8 cellular contexts compared by ENCODE assay signal in genomic region chr3:138348950-138349739, GRCh38. TPM values are rescaled to one million over a fixed set of nuclear protein-coding genes. Genes with fewer than 3 reads are reported as not detected.
DNase-seq lines count a peak whose midpoint lies in the region; ATAC-seq and TF ChIP-seq lines count a peak whose summit lies in the region.

No MANE protein-coding gene starts in this region.

- peaks cover 3% of the 10 kb centered on the region for H3K4me1 ChIP-seq in mucosa of descending colon (ENCODE audit: low read depth)

- ATAC-seq in mucosa of descending colon (peak; percentile 13), GM21423 (IDR thresholded peaks at IDR 0.05; ENCODE audit: unreplicated experiment) (no peak)

- H3K4me3 ChIP-seq in dorsolateral prefrontal cortex (peak overlapping the region; percentile 55 to 95 (median 81)), mucosa of descending colon (peak overlapping the region; percentile 36)

- TF ChIP-seq CTCF in dorsolateral prefrontal cortex (IDR thresholded peaks at IDR 0.05 in 54 of 56, conservative IDR thresholded peaks at IDR 0.05 in 2 of 56; ENCODE audit: low read depth in 1 of 56, partially characterized antibody in 56 of 56), result no peak
- no peak for TF ChIP-seq CTCF in mucosa of descending colon (IDR thresholded peaks at IDR 0.05)

- H3K9me3 ChIP-seq in mucosa of descending colon, result no peaks in the 10 kb centered on the region

- no peaks in the 10 kb centered on the region for H3K36me3 ChIP-seq in mucosa of descending colon (ENCODE audit: low read depth)

- intact Hi-C loops in dorsolateral prefrontal cortex (cut with DNase I) (loop anchor here (2.0 to 5.0 kb wide), 3 partner anchors 34 to 68 kb away; no protein-coding TSS in a partner anchor), mucosa of descending colon (cut with DNase I, micrococcal nuclease) (no loop called here)

- DNase-seq in ELR (ENCODE audit: low read depth), result peak; percentile 37
- peak; percentile 24 for DNase-seq in NCI-H69 (lab: John Stamatoyannopoulos, UW)
- peak in 1 of 10 donors; percentile 53 for DNase-seq in dorsolateral prefrontal cortex
- DNase-seq in mucosa of descending colon, result peak in 1 of 3 donors; percentile 9
- no peak for DNase-seq in NCI-H2081 treated with DMSO at 0.1 percent for 48 hours (lab: John Stamatoyannopoulos, UW)
- no peak for DNase-seq in GOT3 (lab: John Stamatoyannopoulos, UW)
- DNase-seq in 8988T, result no peak

- no peaks in the 10 kb centered on the region for H3K27me3 ChIP-seq in dorsolateral prefrontal cortex

- peak overlapping the region; percentile 22 to 97 (median 92) for H3K27ac ChIP-seq in dorsolateral prefrontal cortex

RNA-seq across cellular contexts. Expression of gene MRAS, which starts 0.8 kb away (rescaled TPM):
- total RNA-seq in dorsolateral prefrontal cortex (100 to 1,000 TPM in 118 of 120 experiments, 10 to 100 TPM in 2; 92.4 to 559 (median 198) TPM), mucosa of descending colon (10 to 100 TPM in 1 of 3 donors, 1 to 10 TPM in 2; 2.5 to 37.6 (median 4.6) TPM)

RNA-seq across cellular contexts. Expression of gene NME9, which starts 19.5 kb away (rescaled TPM):
- total RNA-seq in dorsolateral prefrontal cortex (10 to 100 TPM in 117 of 120 experiments, 1 to 10 TPM in 3; 7.8 to 32.2 (median 17.3) TPM), mucosa of descending colon (under 1 TPM in 1 of 3 donors, not detected in 2; 0.41 TPM)

Comparison
In these comparisons a context has a peak if more than half of its experiments do, and no peak if none do; other contexts are left out.
1. DNase-seq: peak in ELR (single experiment) and NCI-H69 (single experiment); none in NCI-H2081 treated with DMSO at 0.1 percent for 48 hours (single experiment), GOT3 (single experiment) and 8988T (single experiment).
2. RNA of gene NME9, which starts 19.5 kb away (total RNA-seq): 7.8 to 32.2 TPM in dorsolateral prefrontal cortex; 0.41 TPM in mucosa of descending colon; every median in the first group is over 4 times any median in the second.
3. intact Hi-C loops: an anchor here in dorsolateral prefrontal cortex (2.0 to 5.0 kb wide); none called in mucosa of descending colon.